Comparison of ENCODE assay signal across 7 cellular contexts in the genomic region with DNA sequence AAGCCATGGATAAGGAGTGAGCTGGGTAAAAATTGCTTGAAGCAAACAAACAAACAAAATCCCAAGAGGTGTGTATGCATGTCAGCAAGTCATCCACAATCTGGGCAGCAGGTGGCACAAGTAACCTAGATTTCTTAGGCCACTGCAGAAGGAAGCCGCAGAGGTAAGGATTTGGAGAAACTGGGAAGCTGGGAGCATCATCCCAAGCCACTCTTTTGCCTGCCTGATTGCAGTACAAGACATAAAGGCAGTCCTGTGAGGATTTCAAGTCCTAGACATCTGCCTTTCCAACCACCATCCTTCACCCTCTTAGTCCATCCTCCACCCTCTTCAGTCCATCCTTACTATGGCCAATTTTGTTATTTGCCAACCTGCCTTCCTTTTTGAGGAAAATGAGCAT.
DNase-seq lines count a peak whose midpoint lies in the region; ATAC-seq and TF ChIP-seq lines count a peak whose summit lies in the region.

No MANE protein-coding gene starts in this region.

- H3K27me3 ChIP-seq in KMS-11 (ENCODE audit: insufficient read depth, low read depth) (no peaks in the 10 kb centered on the region), Panc1 (ENCODE audit: control insufficient read depth, insufficient read depth, low read length) (no peaks in the 10 kb centered on the region), colonic mucosa (no peaks in the 10 kb centered on the region), lower lobe of right lung (ENCODE audit: low read depth) (no peaks in the 10 kb centered on the region)

- CTCF ChIA-PET in Panc1 (lab: Charles Lee), result interaction anchor here (0.7 to 1.8 kb wide), 5 partner anchors 116 to 247 kb away, joined by 4 to 13 read pairs (median 7); no protein-coding TSS in a partner anchor

- no peak overlapping the region for H3K9ac ChIP-seq in KMS-11
- H3K9ac ChIP-seq in colonic mucosa (ENCODE audit: low read depth in 2 of 2, low read length in 2 of 2), result no peak overlapping the region

- in situ Hi-C loops in Panc1 (cut with HindIII; ENCODE audit: low pct_unique_long_range_greater_than_20kb, low sequenced_read_pairs), result no loop called here

- H3K36me3 ChIP-seq in KMS-11 (ENCODE audit: insufficient read depth), result no peaks in the 10 kb centered on the region
- H3K36me3 ChIP-seq in Panc1 (ENCODE audit: control insufficient read depth, insufficient read depth, low read length), result no peaks in the 10 kb centered on the region
- H3K36me3 ChIP-seq in colonic mucosa, result no peaks in the 10 kb centered on the region
- H3K36me3 ChIP-seq in lower lobe of right lung, result no peaks in the 10 kb centered on the region

- POLR2A ChIA-PET in Panc1 (lab: Charles Lee), result interaction anchor here (0.5 kb wide), 1 partner anchor 356 kb away, joined by 3 read pairs; no protein-coding TSS in a partner anchor

- ATAC-seq in Panc1 (peak; percentile 91), lower lobe of right lung (peak; percentile 53 to 69), GM21447 (IDR thresholded peaks at IDR 0.05; ENCODE audit: unreplicated experiment) (no peak), HG03460 (IDR thresholded peaks at IDR 0.05; ENCODE audit: unreplicated experiment) (no peak)

- H3K4me1 ChIP-seq in KMS-11 (ENCODE audit: low read depth, poor library complexity, severe bottlenecking) (peaks cover 3% of the 10 kb centered on the region), Panc1 (ENCODE audit: control insufficient read depth, insufficient read depth, low read length) (no peaks in the 10 kb centered on the region), colonic mucosa (no peaks in the 10 kb centered on the region), lower lobe of right lung (peaks cover 9% of the 10 kb centered on the region)

- H3K4me3 ChIP-seq in KMS-11 (IDR thresholded peaks at IDR 0.05; ENCODE audit: insufficient read depth, low read depth, low read length), result no peak overlapping the region
- H3K4me3 ChIP-seq in Panc1 (ENCODE audit: low read depth in 2 of 2, low read length in 2 of 2), result no peak overlapping the region
- H3K4me3 ChIP-seq in colonic mucosa, result no peak overlapping the region
- H3K4me3 ChIP-seq in lower lobe of right lung, result no peak overlapping the region

- no peak overlapping the region for H3K4me2 ChIP-seq in KMS-11

- no peaks in the 10 kb centered on the region for H3K79me2 ChIP-seq in KMS-11 (ENCODE audit: insufficient read depth, low read depth)

- H2AFZ ChIP-seq in KMS-11 (ENCODE audit: low read depth), result no peak overlapping the region

- H3K9me3 ChIP-seq in Panc1 (ENCODE audit: control insufficient read depth, insufficient read depth, low read depth, low read length) (no peaks in the 10 kb centered on the region), colonic mucosa (no peaks in the 10 kb centered on the region), lower lobe of right lung (no peaks in the 10 kb centered on the region)

- no peak overlapping the region for H3K27ac ChIP-seq in KMS-11
- H3K27ac ChIP-seq in Panc1 (ENCODE audit: low read length), result no peak overlapping the region
- no peak overlapping the region for H3K27ac ChIP-seq in colonic mucosa
- no peak overlapping the region for H3K27ac ChIP-seq in lower lobe of right lung

- intact Hi-C loops in Panc1 (cut with micrococcal nuclease; ENCODE audit: unreplicated experiment) (loop anchor here (1.0 to 5.0 kb wide), 2 partner anchors 134 to 257 kb away; no protein-coding TSS in a partner anchor), colonic mucosa (cut with DNase I) (loop anchor here (2.0 kb wide), 2 partner anchors 124 to 132 kb away; no protein-coding TSS in a partner anchor), lower lobe of right lung (cut with DNase I) (no loop called here)

- DNase-seq in EH (ENCODE audit: low read depth) (peak; percentile 83), Panc1 (ENCODE audit: low read depth, low spot score) (peak; percentile 71), colonic mucosa (peak; percentile 64), lower lobe of right lung (peak; percentile 56)

- BruUV-seq in Panc1 (replicated peaks; lab: Mats Ljungman, UMichigan), result no TSS peak

- H4K20me1 ChIP-seq in KMS-11 (ENCODE audit: insufficient read depth), result no peaks in the 10 kb centered on the region

- TF ChIP-seq CTCF in KMS-11 (conservative IDR thresholded peaks at IDR 0.05; ENCODE audit: low read depth, low read length) (peak; percentile 82), Panc1 (IDR thresholded peaks at IDR 0.05) (peak; percentile 77), colonic mucosa (IDR thresholded peaks at IDR 0.05) (peak; percentile 47), lower lobe of right lung (IDR thresholded peaks at IDR 0.05) (peak; percentile 61)

Comparison
In these comparisons a context has a peak if more than half of its experiments do, and no peak if none do; other contexts are left out.
1. ATAC-seq: peak in Panc1 (single experiment) and lower lobe of right lung (2 of 2); none in GM21447 (single experiment) and HG03460 (single experiment).
2. Peak in every context shown above with its lines, with median percentiles within 50 percentile points of each other: DNase-seq and CTCF ChIP-seq.